ENCODE assay signal across 16 cellular contexts in genomic region chr21:8991968-8992621, GRCh38.
DNase-seq lines count a peak whose midpoint lies in the region; ATAC-seq, FAIRE-seq and TF ChIP-seq lines count a peak whose summit lies in the region.
"Had no signal": no experiment of that assay in that cellular context is flagged by ENCODE, and none has a peak within 500 bp of the region (broad histone marks: within the 10 kb centered on the region; RNA-seq: fewer than 3 reads in every experiment).

No MANE protein-coding gene starts in this region.

- DNase-seq in Daoy (ENCODE audit: low read depth) (peak; percentile 95), Karpas-422 (peak; percentile 33), K562 (ENCODE audit: extremely low read depth in 1 of 4, low spot score in 3 of 4) (peak in 3 of 4 experiments; percentile 15 to 85 (median 40)), left lobe of liver (ENCODE audit: low spot score) (no peak), HPDE6-E6E7 (ENCODE audit: extremely low spot score) (no peak), colonic mucosa (no peak), RKO (ENCODE audit: low spot score) (no peak)
- DNase-seq in naive thymus-derived CD8-positive, alpha-beta T cell = no peak
- DNase-seq: activated CD8-positive, alpha-beta memory T cell treated with anti-CD3 and anti-CD28 coated beads, Interleukin-2, amount 50 U/mL, for 4 hours; effector CD8-positive, alpha-beta T cell; NCI-H526; nephron progenitor cell; stimulated activated CD4-positive, alpha-beta T cell treated with anti-CD3 and anti-CD28 coated beads, Interleukin-15, amount 100 ng/mL, for 24 hours; substantia nigra had no signal

- peaks cover 0 to 17% (median 2%) of the 10 kb centered on the region in 4 donors for H3K4me1 Mint-ChIP-seq in naive thymus-derived CD8-positive, alpha-beta T cell
- H3K4me1 Mint-ChIP-seq: B cell, nephron progenitor cell had no signal

- in situ Hi-C loops in K562 (cut with MboI) = loop anchor here (10.0 kb wide), 2 partner anchors 527 to 587 kb away; no protein-coding TSS in a partner anchor

- H3K4me1 ChIP-seq in Karpas-422 (ENCODE audit: low read length) (no peaks in the 10 kb centered on the region), K562 (replicated peaks in 1 of 2; ENCODE audit: control insufficient read depth in 2 of 2, insufficient read depth in 2 of 2, low read length in 2 of 2) (no peaks in the 10 kb centered on the region), colonic mucosa (no peaks in the 10 kb centered on the region)

- peak; percentile 3 for ATAC-seq in K562
- peak; percentile 5 for ATAC-seq in left lobe of liver
- no peak for ATAC-seq in naive thymus-derived CD8-positive, alpha-beta T cell

- H2AFZ ChIP-seq in Karpas-422 (ENCODE audit: low read length) = no peak overlapping the region
- H2AFZ ChIP-seq in K562 (ENCODE audit: low read depth, low read length) = no peak overlapping the region

- intact Hi-C loops in K562 (cut with micrococcal nuclease) (no loop called here), colonic mucosa (cut with DNase I) (no loop called here)

- WGBS in K562 (ENCODE audit: insufficient coverage, low coverage, missing lambda C conversion rate) = under 1% methylated on average over 3 of the region's 3 CpGs

- CTCF ChIA-PET in K562 (lab: Yijun Ruan, JAX; ENCODE audit: low intra/inter-chr PET ratio) = no interaction called here

- no peak overlapping the region for H3K4me2 ChIP-seq in Karpas-422 (ENCODE audit: low read depth, low read length, poor library complexity, severe bottlenecking)
- no peak overlapping the region for H3K4me2 ChIP-seq in K562 (ENCODE audit: insufficient read depth, low read length)

- TF ChIP-seq CTCF in K562 (IDR thresholded peaks at IDR 0.05 in 2 of 3, conservative IDR thresholded peaks at IDR 0.05 in 1 of 3; ENCODE audit: insufficient read depth in 2 of 3, low read depth in 1 of 3, low read length in 3 of 3) (no peak), colonic mucosa (IDR thresholded peaks at IDR 0.05) (no peak)

- H3K36me3 ChIP-seq in Karpas-422 (ENCODE audit: insufficient read depth, low read length) (no peaks in the 10 kb centered on the region), K562 (ENCODE audit: control insufficient read depth, insufficient read depth, low read length) (no peaks in the 10 kb centered on the region), colonic mucosa (no peaks in the 10 kb centered on the region)

- H3K27ac ChIP-seq in Karpas-422 (ENCODE audit: low read length) = no peak overlapping the region
- H3K27ac ChIP-seq in K562 (ENCODE audit: extremely low read depth, low read depth, low read length) = no peak overlapping the region
- no peak overlapping the region for H3K27ac ChIP-seq in colonic mucosa
- H3K27ac ChIP-seq: HL-60 had no signal

- no peak for TF ChIP-seq EP300 in K562 (IDR thresholded peaks at IDR 0.05; ENCODE audit: low read length)

- BruUV-seq in K562 (replicated peaks; lab: Mats Ljungman, UMichigan) = no TSS peak

- H4K20me1 ChIP-seq in Karpas-422 (ENCODE audit: insufficient read depth, low read depth, low read length) (no peaks in the 10 kb centered on the region), K562 (replicated peaks; ENCODE audit: control insufficient read depth, insufficient read depth, low read length) (no peaks in the 10 kb centered on the region)

- H3K9me1 ChIP-seq in K562 (ENCODE audit: control insufficient read depth, insufficient read depth, low read length) = no peaks in the 10 kb centered on the region

- no peak for TF ChIP-seq RAD21 in K562 (CRISPR knock-in tag; conservative IDR thresholded peaks at IDR 0.05 in 1 of 2, IDR thresholded peaks at IDR 0.05 in 1 of 2)

- H3K36me3 Mint-ChIP-seq in naive thymus-derived CD8-positive, alpha-beta T cell = peaks cover 0 to 49% (median 13%) of the 10 kb centered on the region in 3 donors

- H3K9me2 ChIP-seq in Karpas-422 (replicated peaks; ENCODE audit: insufficient read depth, low read length) = no peaks in the 10 kb centered on the region

- H3K27ac Mint-ChIP-seq in naive thymus-derived CD8-positive, alpha-beta T cell = peak overlapping the region in 2 of 10 donors; percentile 1 to 6
- H3K27ac Mint-ChIP-seq: B cell, nephron progenitor cell had no signal

- H3K27me3 ChIP-seq in Karpas-422 (ENCODE audit: low read length) (no peaks in the 10 kb centered on the region), K562 (ENCODE audit: control insufficient read depth in 2 of 2, insufficient read depth in 2 of 2, low read length in 2 of 2) (no peaks in the 10 kb centered on the region), colonic mucosa (no peaks in the 10 kb centered on the region)

- peaks cover 24 to 58% (median 39%) of the 10 kb centered on the region in 9 donors for H3K9me3 Mint-ChIP-seq in naive thymus-derived CD8-positive, alpha-beta T cell

- H3K9me3 ChIP-seq in Karpas-422 (ENCODE audit: low read length) = peaks cover 71% of the 10 kb centered on the region
- H3K9me3 ChIP-seq in K562 (replicated peaks; ENCODE audit: control insufficient read depth, insufficient read depth, low read depth, low read length) = no peaks in the 10 kb centered on the region; the same call in 1 of the 2 replicates
- no peaks in the 10 kb centered on the region for H3K9me3 ChIP-seq in colonic mucosa

- peaks cover 29 to 71% (median 47%) of the 10 kb centered on the region in 5 donors for H3K27me3 Mint-ChIP-seq in naive thymus-derived CD8-positive, alpha-beta T cell

- no peak for TF ChIP-seq POLR2A in K562 (conservative IDR thresholded peaks at IDR 0.05)

- H3K79me2 ChIP-seq in Karpas-422 (ENCODE audit: low read length) (no peaks in the 10 kb centered on the region), K562 (ENCODE audit: control insufficient read depth, insufficient read depth, low read length) (no peaks in the 10 kb centered on the region)

- H3K4me3 ChIP-seq in Karpas-422 (ENCODE audit: low read length) (no peak overlapping the region), K562 (no peak overlapping the region), colonic mucosa (no peak overlapping the region)

- H3K9ac ChIP-seq in Karpas-422 (ENCODE audit: low read length) (no peak overlapping the region), K562 (ENCODE audit: insufficient read depth in 1 of 2, low read depth in 2 of 2, low read length in 2 of 2) (no peak overlapping the region), colonic mucosa (ENCODE audit: low read depth in 2 of 2, low read length in 2 of 2) (no peak overlapping the region)

- no peak for FAIRE-seq in K562 (lab: Jason Lieb, UNC)

- no peak overlapping the region for H3K4me3 Mint-ChIP-seq in naive thymus-derived CD8-positive, alpha-beta T cell
- H3K4me3 Mint-ChIP-seq: B cell, nephron progenitor cell had no signal

- POLR2A ChIA-PET in K562 (lab: Yijun Ruan, JAX) = interaction anchor here (1.1 kb wide), 1 partner anchor 16 kb away, joined by 3 read pairs; no protein-coding TSS in a partner anchor
- POLR2A ChIA-PET in naive thymus-derived CD8-positive, alpha-beta T cell (lab: Charles Lee) = no interaction called here

TF ChIP-seq in K562, 482 proteins besides CTCF, POLR2A, EP300 and RAD21 (continues in another document):
- TF ChIP-seq DACH1 (IDR thresholded peaks at IDR 0.05; ENCODE audit: partially characterized antibody) (peak; percentile 6), KDM2B (CRISPR knock-in tag; IDR thresholded peaks at IDR 0.05) (no peak), CCAR2 (IDR thresholded peaks at IDR 0.05; ENCODE audit: low read depth, low read length) (peak; percentile 87), RBM39 (optimal IDR thresholded peaks at IDR 0.05; ENCODE audit: low read depth, low read length) (peak; percentile 83), PHB (CRISPR knock-in tag; IDR thresholded peaks at IDR 0.05) (no peak), TBP (optimal IDR thresholded peaks at IDR 0.05; ENCODE audit: low read depth, low read length) (no peak), RFX5 (IDR thresholded peaks at IDR 0.05; ENCODE audit: low read depth, low read length) (0 out of 2 replicates have a peak, but pooled peaks have one; percentile 2), KDM4B (IDR thresholded peaks at IDR 0.05; ENCODE audit: borderline replicate concordance in 2 of 2, low read depth in 1 of 2) (peak in 1 of 2 experiments; percentile 34; a peak in 1 of 4 replicates), NCOA4 (IDR thresholded peaks at IDR 0.05; ENCODE audit: partially characterized antibody) (peak; percentile 99), PHF20 (IDR thresholded peaks at IDR 0.05; ENCODE audit: partially characterized antibody) (peak; percentile 75), CREBBP (IDR thresholded peaks at IDR 0.05; ENCODE audit: low read depth, low read length) (peak; percentile 41)

Comparison
In these comparisons a context has a peak if more than half of its experiments do, and no peak if none do; other contexts are left out.
1. DNase-seq: peak in Daoy (single experiment), Karpas-422 (single experiment) and K562 (3 of 4); none in left lobe of liver (single experiment), naive thymus-derived CD8-positive, alpha-beta T cell (0 of 10), HPDE6-E6E7 (single experiment), colonic mucosa (single experiment) and RKO (single experiment).
2. ATAC-seq: peak in K562 (single experiment) and left lobe of liver (single experiment); none in naive thymus-derived CD8-positive, alpha-beta T cell (0 of 2).